ENCODE assay signal across 8 cellular contexts in the genomic region with DNA sequence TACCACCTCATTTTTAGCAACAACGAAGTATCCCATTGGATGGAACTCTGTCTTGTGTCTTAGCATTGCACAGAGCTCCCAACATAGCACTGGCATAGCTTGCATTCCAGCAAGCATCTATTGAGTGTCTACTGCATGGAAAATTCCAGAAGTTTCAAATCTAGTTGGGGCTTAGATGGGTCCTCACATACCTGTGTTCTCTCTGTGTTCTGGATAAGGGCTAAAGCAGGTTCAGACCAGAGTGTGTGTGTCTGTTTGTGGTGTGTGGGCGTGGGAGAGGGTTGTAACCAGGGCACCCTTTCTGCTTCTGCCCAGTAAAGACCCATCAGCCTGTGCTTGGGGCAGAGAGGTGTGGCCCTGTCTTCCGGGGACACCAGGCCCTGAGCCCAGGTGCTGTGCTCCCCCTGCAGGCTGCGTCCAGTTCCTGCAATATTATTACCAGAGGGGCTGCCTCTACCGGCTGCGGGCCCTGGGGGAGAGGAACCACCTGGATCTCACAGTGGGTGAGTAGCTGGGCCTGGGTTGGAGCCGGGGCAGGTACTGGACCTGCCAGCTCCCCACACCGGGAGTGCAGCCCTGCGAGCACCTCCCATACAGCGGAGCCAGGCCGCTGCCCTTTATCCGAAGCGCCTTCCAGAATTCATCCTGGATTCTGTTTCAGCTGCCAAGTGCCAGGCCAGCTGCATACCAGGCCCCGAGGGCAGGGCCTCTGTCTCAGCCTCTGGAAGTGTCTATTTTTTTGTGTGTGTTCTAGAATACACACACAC. TPM values are rescaled to one million over a fixed set of nuclear protein-coding genes. Genes with fewer than 3 reads are reported as not detected.
A peak's percentile ranks its signal among the peaks of the same experiment; 100 is the strongest.
DNase-seq lines count a peak whose midpoint lies in the region; TF ChIP-seq lines count a peak whose summit lies in the region.

No MANE protein-coding gene starts in this region.

- no peak for DNase-seq in GM12864 (ENCODE audit: low read depth)
- peak; percentile 87 for DNase-seq in HEK293T (ENCODE audit: extremely low spot score)
- peak; percentile 20 for DNase-seq in NCI-H1092 (lab: John Stamatoyannopoulos, UW)
- DNase-seq in T follicular helper cell (ENCODE audit: low read depth), result peak; percentile 68
- peak in 1 of 2 donors; percentile 72 for DNase-seq in ascending aorta (ENCODE audit: low spot score in 2 of 2)
- DNase-seq in iPS DF 6.9 (ENCODE audit: low read depth, low spot score), result peak; percentile 70
- DNase-seq in stimulated activated CD4-positive, alpha-beta T cell treated with anti-CD3 and anti-CD28 coated beads, Interleukin-15, amount 100 ng/mL, for 1 hour (ENCODE audit: low read depth in 1 of 2, low spot score in 1 of 2), result peak; percentile 57 to 64
- DNase-seq in putamen (ENCODE audit: low spot score), result no peak

- POLR2A ChIA-PET in HEK293T (lab: Yijun Ruan, JAX), result interaction anchor here (1.6 kb wide), 1 partner anchor 21 kb away, joined by 4 read pairs; the partner anchor contains the start of gene RHOF

- no peaks in the 10 kb centered on the region for H3K27me3 ChIP-seq in ascending aorta
- no peaks in the 10 kb centered on the region for H3K27me3 ChIP-seq in iPS DF 6.9 (ENCODE audit: control insufficient read depth, insufficient read depth, low read length)

- H3K4me1 ChIP-seq in ascending aorta (peaks cover 2 to 9% of the 10 kb centered on the region in 2 donors), iPS DF 6.9 (ENCODE audit: control insufficient read depth, insufficient read depth, low read length) (peaks cover 10% of the 10 kb centered on the region)

- intact Hi-C loops in ascending aorta (cut with DNase I), result loop anchor here (1.0 kb wide), 1 partner anchor 76 kb away; no protein-coding TSS in a partner anchor

- H3K9me3 ChIP-seq in ascending aorta, result no peaks in the 10 kb centered on the region
- no peaks in the 10 kb centered on the region for H3K9me3 ChIP-seq in iPS DF 6.9 (ENCODE audit: control insufficient read depth, insufficient read depth, low read length)

- WGBS in iPS DF 6.9 (ENCODE audit: insufficient coverage, insufficient read length), result no CpG with 5 or more reads among the region's 14 CpGs

- CTCF ChIA-PET in HEK293T (lab: Yijun Ruan, JAX), result interaction anchor here (0.5 to 3.0 kb wide), 10 partner anchors 9 to 86 kb away, joined by 3 to 9 read pairs (median 4); partner anchors contain the start of genes RHOF and TMEM120B

- TF ChIP-seq CTCF in GM12864 (IDR thresholded peaks at IDR 0.05; ENCODE audit: low read depth, low read length, missing control alignments) (peak; percentile 91), ascending aorta (IDR thresholded peaks at IDR 0.05) (peak; percentile 79 to 86 (median 80))

- H3K4me3 ChIP-seq in GM12864 (ENCODE audit: low read depth, low read length) (no peak overlapping the region), ascending aorta (peak overlapping the region in 1 of 2 donors; percentile 0), iPS DF 6.9 (ENCODE audit: low read length) (no peak overlapping the region)

- no peak overlapping the region for H3K27ac ChIP-seq in ascending aorta
- no peak overlapping the region for H3K27ac ChIP-seq in iPS DF 6.9 (ENCODE audit: low read length)

- H3K36me3 ChIP-seq in ascending aorta (no peaks in the 10 kb centered on the region), iPS DF 6.9 (ENCODE audit: control insufficient read depth, insufficient read depth, low read length) (peaks cover under 1% of the 10 kb centered on the region; the same call in 1 of the 2 replicates)

TF ChIP-seq in HEK293T, 16 proteins besides CTCF, POLR2A, EP300 and RAD21:
- TF ChIP-seq FOXM1 (IDR thresholded peaks at IDR 0.05; ENCODE audit: borderline replicate concordance), result no peak
- TF ChIP-seq L3MBTL2 (conservative IDR thresholded peaks at IDR 0.05), result no peak
- no peak for TF ChIP-seq NFRKB (IDR thresholded peaks at IDR 0.05)
- no peak for TF ChIP-seq ZNF384 (IDR thresholded peaks at IDR 0.05)
- TF ChIP-seq BHLHE40 (IDR thresholded peaks at IDR 0.05; ENCODE audit: borderline replicate concordance), result no peak
- TF ChIP-seq TARDBP (IDR thresholded peaks at IDR 0.05), result no peak
- TF ChIP-seq SUZ12 (IDR thresholded peaks at IDR 0.05), result no peak
- TF ChIP-seq SP1 (IDR thresholded peaks at IDR 0.05), result no peak
- no peak for TF ChIP-seq ARNT (IDR thresholded peaks at IDR 0.05)
TF ChIP-seq in HEK293T: peak in this region for 0.

RNA-seq across cellular contexts. Expression of gene RHOF, which starts 20.3 kb away (rescaled TPM):
- 1.9 TPM for total RNA-seq in ascending aorta

RNA-seq across cellular contexts. Expression of gene SETD1B, which starts 30.6 kb away (rescaled TPM):
- 22.7 TPM for total RNA-seq in ascending aorta

Comparison
In these comparisons a context has a peak if more than half of its experiments do, and no peak if none do; other contexts are left out.
1. DNase-seq: peak in HEK293T (single experiment), NCI-H1092 (single experiment), T follicular helper cell (single experiment), iPS DF 6.9 (single experiment) and stimulated activated CD4-positive, alpha-beta T cell treated with anti-CD3 and anti-CD28 coated beads, Interleukin-15, amount 100 ng/mL, for 1 hour (2 of 2); none in GM12864 (single experiment) and putamen (single experiment).